1 cellular context compared by ENCODE assay signal in the genomic region with DNA sequence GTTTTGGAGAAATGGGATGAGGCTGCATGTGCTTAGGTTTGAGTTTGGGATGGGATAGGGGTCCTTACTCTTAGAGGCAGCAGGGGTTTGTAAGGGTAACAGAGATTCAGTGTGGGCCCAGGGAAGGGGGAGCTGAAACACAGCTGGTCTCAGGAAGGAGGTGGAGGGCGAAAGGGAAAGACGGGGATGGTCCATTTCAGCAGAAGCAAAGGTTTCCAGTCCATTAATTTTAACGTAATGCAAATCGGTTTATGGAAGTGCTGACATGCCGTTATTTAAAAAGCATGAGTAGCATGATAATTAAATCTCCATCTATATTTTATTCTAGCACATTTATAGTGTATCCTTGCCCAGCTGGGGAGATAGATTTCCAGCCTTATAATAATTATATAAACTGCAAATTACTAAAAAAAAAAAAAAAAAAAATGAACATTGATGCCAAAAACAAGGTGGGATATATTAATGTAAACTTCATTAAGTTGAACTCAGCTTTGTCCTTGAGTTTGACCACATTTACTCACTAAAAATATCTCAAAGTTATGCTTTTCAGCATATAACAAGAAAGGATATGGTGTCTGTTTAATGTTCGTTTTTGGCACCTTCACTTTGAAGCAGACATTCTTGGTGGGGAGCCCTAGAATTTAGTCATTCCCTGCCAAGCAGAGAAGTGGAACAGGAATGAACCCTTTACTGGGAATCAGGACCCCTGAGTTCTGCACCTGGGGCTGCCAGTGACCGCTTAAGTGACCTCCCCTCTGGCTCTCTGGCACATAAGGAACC.
TF ChIP-seq lines count a peak whose summit lies in the region.

No MANE protein-coding gene starts in this region.

TF ChIP-seq in GM23338, 12 proteins besides CTCF, POLR2A, EP300 and RAD21 (continued from another document):
- TF ChIP-seq, protein P1, sequence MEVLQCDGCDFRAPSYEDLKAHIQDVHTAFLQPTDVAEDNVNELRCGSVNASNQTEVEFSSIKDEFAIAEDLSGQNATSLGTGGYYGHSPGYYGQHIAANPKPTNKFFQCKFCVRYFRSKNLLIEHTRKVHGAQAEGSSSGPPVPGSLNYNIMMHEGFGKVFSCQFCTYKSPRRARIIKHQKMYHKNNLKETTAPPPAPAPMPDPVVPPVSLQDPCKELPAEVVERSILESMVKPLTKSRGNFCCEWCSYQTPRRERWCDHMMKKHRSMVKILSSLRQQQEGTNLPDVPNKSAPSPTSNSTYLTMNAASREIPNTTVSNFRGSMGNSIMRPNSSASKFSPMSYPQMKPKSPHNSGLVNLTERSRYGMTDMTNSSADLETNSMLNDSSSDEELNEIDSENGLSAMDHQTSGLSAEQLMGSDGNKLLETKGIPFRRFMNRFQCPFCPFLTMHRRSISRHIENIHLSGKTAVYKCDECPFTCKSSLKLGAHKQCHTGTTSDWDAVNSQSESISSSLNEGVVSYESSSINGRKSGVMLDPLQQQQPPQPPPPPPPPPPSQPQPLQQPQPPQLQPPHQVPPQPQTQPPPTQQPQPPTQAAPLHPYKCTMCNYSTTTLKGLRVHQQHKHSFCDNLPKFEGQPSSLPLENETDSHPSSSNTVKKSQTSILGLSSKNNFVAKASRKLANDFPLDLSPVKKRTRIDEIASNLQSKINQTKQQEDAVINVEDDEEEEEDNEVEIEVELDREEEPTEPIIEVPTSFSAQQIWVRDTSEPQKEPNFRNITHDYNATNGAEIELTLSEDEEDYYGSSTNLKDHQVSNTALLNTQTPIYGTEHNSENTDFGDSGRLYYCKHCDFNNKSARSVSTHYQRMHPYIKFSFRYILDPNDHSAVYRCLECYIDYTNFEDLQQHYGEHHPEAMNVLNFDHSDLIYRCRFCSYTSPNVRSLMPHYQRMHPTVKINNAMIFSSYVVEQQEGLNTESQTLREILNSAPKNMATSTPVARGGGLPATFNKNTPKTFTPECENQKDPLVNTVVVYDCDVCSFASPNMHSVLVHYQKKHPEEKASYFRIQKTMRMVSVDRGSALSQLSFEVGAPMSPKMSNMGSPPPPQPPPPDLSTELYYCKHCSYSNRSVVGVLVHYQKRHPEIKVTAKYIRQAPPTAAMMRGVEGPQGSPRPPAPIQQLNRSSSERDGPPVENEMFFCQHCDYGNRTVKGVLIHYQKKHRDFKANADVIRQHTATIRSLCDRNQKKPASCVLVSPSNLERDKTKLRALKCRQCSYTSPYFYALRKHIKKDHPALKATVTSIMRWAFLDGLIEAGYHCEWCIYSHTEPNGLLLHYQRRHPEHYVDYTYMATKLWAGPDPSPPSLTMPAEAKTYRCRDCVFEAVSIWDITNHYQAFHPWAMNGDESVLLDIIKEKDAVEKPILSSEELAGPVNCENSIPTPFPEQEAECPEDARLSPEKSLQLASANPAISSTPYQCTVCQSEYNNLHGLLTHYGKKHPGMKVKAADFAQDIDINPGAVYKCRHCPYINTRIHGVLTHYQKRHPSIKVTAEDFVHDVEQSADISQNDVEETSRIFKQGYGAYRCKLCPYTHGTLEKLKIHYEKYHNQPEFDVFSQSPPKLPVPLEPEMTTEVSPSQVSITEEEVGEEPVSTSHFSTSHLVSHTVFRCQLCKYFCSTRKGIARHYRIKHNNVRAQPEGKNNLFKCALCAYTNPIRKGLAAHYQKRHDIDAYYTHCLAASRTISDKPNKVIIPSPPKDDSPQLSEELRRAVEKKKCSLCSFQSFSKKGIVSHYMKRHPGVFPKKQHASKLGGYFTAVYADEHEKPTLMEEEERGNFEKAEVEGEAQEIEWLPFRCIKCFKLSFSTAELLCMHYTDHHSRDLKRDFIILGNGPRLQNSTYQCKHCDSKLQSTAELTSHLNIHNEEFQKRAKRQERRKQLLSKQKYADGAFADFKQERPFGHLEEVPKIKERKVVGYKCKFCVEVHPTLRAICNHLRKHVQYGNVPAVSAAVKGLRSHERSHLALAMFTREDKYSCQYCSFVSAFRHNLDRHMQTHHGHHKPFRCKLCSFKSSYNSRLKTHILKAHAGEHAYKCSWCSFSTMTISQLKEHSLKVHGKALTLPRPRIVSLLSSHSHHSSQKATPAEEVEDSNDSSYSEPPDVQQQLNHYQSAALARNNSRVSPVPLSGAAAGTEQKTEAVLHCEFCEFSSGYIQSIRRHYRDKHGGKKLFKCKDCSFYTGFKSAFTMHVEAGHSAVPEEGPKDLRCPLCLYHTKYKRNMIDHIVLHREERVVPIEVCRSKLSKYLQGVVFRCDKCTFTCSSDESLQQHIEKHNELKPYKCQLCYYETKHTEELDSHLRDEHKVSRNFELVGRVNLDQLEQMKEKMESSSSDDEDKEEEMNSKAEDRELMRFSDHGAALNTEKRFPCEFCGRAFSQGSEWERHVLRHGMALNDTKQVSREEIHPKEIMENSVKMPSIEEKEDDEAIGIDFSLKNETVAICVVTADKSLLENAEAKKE (CRISPR knock-in tag; IDR thresholded peaks at IDR 0.05), result no peak
- TF ChIP-seq, protein P2, sequence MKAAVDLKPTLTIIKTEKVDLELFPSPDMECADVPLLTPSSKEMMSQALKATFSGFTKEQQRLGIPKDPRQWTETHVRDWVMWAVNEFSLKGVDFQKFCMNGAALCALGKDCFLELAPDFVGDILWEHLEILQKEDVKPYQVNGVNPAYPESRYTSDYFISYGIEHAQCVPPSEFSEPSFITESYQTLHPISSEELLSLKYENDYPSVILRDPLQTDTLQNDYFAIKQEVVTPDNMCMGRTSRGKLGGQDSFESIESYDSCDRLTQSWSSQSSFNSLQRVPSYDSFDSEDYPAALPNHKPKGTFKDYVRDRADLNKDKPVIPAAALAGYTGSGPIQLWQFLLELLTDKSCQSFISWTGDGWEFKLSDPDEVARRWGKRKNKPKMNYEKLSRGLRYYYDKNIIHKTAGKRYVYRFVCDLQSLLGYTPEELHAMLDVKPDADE (IDR thresholded peaks at IDR 0.05), result no peak
- no peak for TF ChIP-seq EZH2phosphoT487 (IDR thresholded peaks at IDR 0.05; ENCODE audit: unreplicated experiment)
